18 cellular contexts compared by ENCODE assay signal in genomic region chr16:12450381-12450780, GRCh38.
DNase-seq lines count a peak whose midpoint lies in the region; ATAC-seq and TF ChIP-seq lines count a peak whose summit lies in the region.
"Had no signal": no experiment of that assay in that cellular context is flagged by ENCODE, and none has a peak within 500 bp of the region (broad histone marks: within the 10 kb centered on the region; RNA-seq: fewer than 3 reads in every experiment).

No MANE protein-coding gene starts in this region.

- H3K4me3 Mint-ChIP-seq in activated CD4-positive, alpha-beta T cell treated with anti-CD3 and anti-CD28 coated beads for 36 hours = no peak overlapping the region
- H3K4me3 Mint-ChIP-seq in GM23338 (no peak overlapping the region), chondrocyte (ENCODE audit: unreplicated experiment) (no peak overlapping the region)
- H3K4me3 Mint-ChIP-seq: CD4-positive, alpha-beta T cell had no signal

- ATAC-seq in activated CD4-positive, alpha-beta T cell treated with anti-CD3 and anti-CD28 coated beads for 36 hours = no peak
- no peak for ATAC-seq in GM23338
- ATAC-seq in HG02885 (IDR thresholded peaks at IDR 0.05; ENCODE audit: poor library complexity, unreplicated experiment) = no peak

- peaks cover 3% of the 10 kb centered on the region for H3K9me3 Mint-ChIP-seq in activated CD4-positive, alpha-beta T cell treated with anti-CD3 and anti-CD28 coated beads for 36 hours (ENCODE audit: low read depth)
- H3K9me3 Mint-ChIP-seq in GM23338 = no peaks in the 10 kb centered on the region
- no peaks in the 10 kb centered on the region for H3K9me3 Mint-ChIP-seq in chondrocyte (ENCODE audit: low read depth)

- H2AFZ ChIP-seq in GM23338 = no peak overlapping the region
- H2AFZ ChIP-seq: GM23248 had no signal

- no peaks in the 10 kb centered on the region for H3K27me3 Mint-ChIP-seq in activated CD4-positive, alpha-beta T cell treated with anti-CD3 and anti-CD28 coated beads for 36 hours
- peaks cover 6% of the 10 kb centered on the region for H3K27me3 Mint-ChIP-seq in GM23338 (ENCODE audit: insufficient read depth, low read depth, poor library complexity)
- H3K27me3 Mint-ChIP-seq in chondrocyte (ENCODE audit: low read depth) = no peaks in the 10 kb centered on the region
- H3K27me3 Mint-ChIP-seq: CD4-positive, alpha-beta T cell had no signal

- H3K36me3 Mint-ChIP-seq in activated CD4-positive, alpha-beta T cell treated with anti-CD3 and anti-CD28 coated beads for 36 hours (ENCODE audit: low read depth) = peaks cover 12% of the 10 kb centered on the region
- H3K36me3 Mint-ChIP-seq in GM23338 (ENCODE audit: low read depth) (no peaks in the 10 kb centered on the region), chondrocyte (ENCODE audit: low read depth) (no peaks in the 10 kb centered on the region)

- H3K27ac ChIP-seq in GM23338 (ENCODE audit: low read depth) = no peak overlapping the region
- H3K27ac ChIP-seq: BLaER1 treated with 17β-estradiol and CSF1 and Interleukin-3, amounts not matched to agents 10 nM and 100 nM; GM23248 had no signal

- peaks cover 3% of the 10 kb centered on the region; the same call in 1 of the 2 replicates for H3K9me2 ChIP-seq in GM23338 (ENCODE audit: insufficient read depth)

- intact Hi-C loops in activated CD4-positive, alpha-beta T cell treated with anti-CD3 and anti-CD28 coated beads for 36 hours (cut with DNase I, micrococcal nuclease) = loop anchor here (5.0 to 10.0 kb wide), 2 partner anchors 353 to 444 kb away; no protein-coding TSS in a partner anchor
- intact Hi-C loops in posterior vena cava (cut with DNase I) = no loop called here

- POLR2A ChIA-PET in activated CD4-positive, alpha-beta T cell treated with anti-CD3 and anti-CD28 coated beads for 36 hours (lab: Charles Lee) = no interaction called here

- no peak for TF ChIP-seq CTCF in GM23338 (conservative IDR thresholded peaks at IDR 0.05; ENCODE audit: low read depth in 2 of 2)
- TF ChIP-seq CTCF in chondrocyte (IDR thresholded peaks at IDR 0.05) = no peak

- H3K79me2 ChIP-seq in GM23338 (replicated peaks; ENCODE audit: insufficient read depth) = no peaks in the 10 kb centered on the region

- CTCF ChIA-PET in activated CD4-positive, alpha-beta T cell treated with anti-CD3 and anti-CD28 coated beads for 36 hours (lab: Charles Lee) = interaction anchor here (1.1 to 1.5 kb wide), 2 partner anchors 8 to 13 kb away, joined by 3 read pairs; no protein-coding TSS in a partner anchor

- H3K4me2 ChIP-seq in GM23338 = no peak overlapping the region

- H3K4me1 ChIP-seq in GM23338 (ENCODE audit: insufficient read depth) = no peaks in the 10 kb centered on the region

- no peaks in the 10 kb centered on the region for H3K27me3 ChIP-seq in GM23338 (ENCODE audit: insufficient read depth)
- H3K27me3 ChIP-seq: BLaER1 treated with 17β-estradiol and CSF1 and Interleukin-3, amounts not matched to agents 10 nM and 100 nM had no signal

- H4K20me1 ChIP-seq in GM23338 (replicated peaks; ENCODE audit: insufficient read depth) = no peaks in the 10 kb centered on the region

- H3F3A ChIP-seq in GM23338 (replicated peaks; ENCODE audit: low read depth) = no peaks in the 10 kb centered on the region

- no peak overlapping the region for H3K4me3 ChIP-seq in GM23338
- H3K4me3 ChIP-seq: BLaER1 treated with 17β-estradiol and CSF1 and Interleukin-3, amounts not matched to agents 10 nM and 100 nM; GM12878; GM23248 had no signal

- peaks cover 11% of the 10 kb centered on the region for H3K4me1 Mint-ChIP-seq in activated CD4-positive, alpha-beta T cell treated with anti-CD3 and anti-CD28 coated beads for 36 hours
- no peaks in the 10 kb centered on the region; the same call in 2 of the 3 replicates for H3K4me1 Mint-ChIP-seq in GM23338
- H3K4me1 Mint-ChIP-seq in chondrocyte (ENCODE audit: low read depth) = no peaks in the 10 kb centered on the region

- DNase-seq in activated CD4-positive, alpha-beta T cell treated with anti-CD3 and anti-CD28 coated beads for 36 hours = no peak
- no peak for DNase-seq in activated CD4-positive, alpha-beta T cell treated with anti-CD3 and anti-CD28 coated beads for 48 hours
- DNase-seq in GM23338 (ENCODE audit: low spot score) (no peak), chondrocyte (ENCODE audit: low spot score) (peak; percentile 35), posterior vena cava (ENCODE audit: low spot score) (peak; percentile 34), NCI-H2196 (lab: John Stamatoyannopoulos, UW; ENCODE audit: unreplicated experiment) (no peak), foreskin melanocyte (no peak)
- DNase-seq: 8988T; AML-193; Calu3; CD4-positive, alpha-beta T cell; DMS 273 treated with DMSO at 0.1 percent for 48 hours; DMS79; H7 had no signal

- no peaks in the 10 kb centered on the region for H3K36me3 ChIP-seq in GM23338 (ENCODE audit: insufficient read depth)

- H3K27ac Mint-ChIP-seq in activated CD4-positive, alpha-beta T cell treated with anti-CD3 and anti-CD28 coated beads for 36 hours = peak overlapping the region; percentile 42
- H3K27ac Mint-ChIP-seq in GM23338 (no peak overlapping the region), chondrocyte (ENCODE audit: unreplicated experiment) (no peak overlapping the region)
- H3K27ac Mint-ChIP-seq: CD4-positive, alpha-beta T cell had no signal

TF ChIP-seq in GM23338, 12 proteins besides CTCF, POLR2A, EP300 and RAD21:
- TF ChIP-seq REST (IDR thresholded peaks at IDR 0.05; ENCODE audit: unreplicated experiment) = peak; percentile 43
- no peak for TF ChIP-seq CREB1 (CRISPR knock-in tag; IDR thresholded peaks at IDR 0.05; ENCODE audit: low read depth)

Comparison
In these comparisons a context has a peak if more than half of its experiments do, and no peak if none do; other contexts are left out.
1. DNase-seq: peak in chondrocyte (single experiment) and posterior vena cava (single experiment); none in activated CD4-positive, alpha-beta T cell treated with anti-CD3 and anti-CD28 coated beads for 36 hours (single experiment), activated CD4-positive, alpha-beta T cell treated with anti-CD3 and anti-CD28 coated beads for 48 hours (single experiment), GM23338 (single experiment), NCI-H2196 (single experiment) and foreskin melanocyte (single experiment).
2. intact Hi-C loops: an anchor here in activated CD4-positive, alpha-beta T cell treated with anti-CD3 and anti-CD28 coated beads for 36 hours (5.0 to 10.0 kb wide); none called in posterior vena cava.